Comparison of ENCODE assay signal across 1 cellular context in the genomic region with DNA sequence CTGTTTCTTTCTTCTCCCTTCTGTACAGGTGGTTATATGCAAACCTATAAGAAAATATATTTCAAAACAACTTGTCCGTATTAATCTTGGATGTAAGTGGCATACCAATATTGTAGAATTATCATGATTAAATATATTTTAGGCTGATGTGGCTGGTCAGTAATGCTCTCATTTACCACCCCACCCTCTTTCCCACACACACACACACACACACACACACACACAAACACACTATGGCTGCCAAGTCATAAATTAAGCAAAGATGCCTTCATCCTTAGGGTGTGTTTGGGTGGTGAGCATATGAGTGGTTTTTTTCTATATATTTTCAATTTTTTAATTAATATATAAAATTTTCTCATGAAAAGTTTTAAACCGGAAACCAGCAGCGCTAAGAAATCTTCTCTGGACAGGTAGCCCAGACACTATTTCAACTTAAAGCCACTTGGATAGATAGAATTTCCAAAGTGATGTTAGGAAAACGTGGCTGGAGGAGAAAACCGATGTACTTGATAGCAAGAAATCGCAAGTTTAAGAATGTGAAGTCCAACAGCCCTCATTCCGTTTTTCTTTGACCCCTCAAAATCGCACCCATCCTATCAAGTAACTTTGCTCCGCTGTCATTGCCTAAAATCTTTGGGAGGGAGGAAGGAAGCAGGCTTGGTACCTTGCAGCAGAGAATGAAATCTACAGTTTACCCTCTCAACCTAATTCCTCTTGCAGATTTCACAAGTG.
TF ChIP-seq lines count a peak whose summit lies in the region.

No MANE protein-coding gene starts in this region.

TF ChIP-seq in K562, 482 proteins besides CTCF, POLR2A, EP300 and RAD21 (continued from another document):
- TF ChIP-seq, protein P1, sequence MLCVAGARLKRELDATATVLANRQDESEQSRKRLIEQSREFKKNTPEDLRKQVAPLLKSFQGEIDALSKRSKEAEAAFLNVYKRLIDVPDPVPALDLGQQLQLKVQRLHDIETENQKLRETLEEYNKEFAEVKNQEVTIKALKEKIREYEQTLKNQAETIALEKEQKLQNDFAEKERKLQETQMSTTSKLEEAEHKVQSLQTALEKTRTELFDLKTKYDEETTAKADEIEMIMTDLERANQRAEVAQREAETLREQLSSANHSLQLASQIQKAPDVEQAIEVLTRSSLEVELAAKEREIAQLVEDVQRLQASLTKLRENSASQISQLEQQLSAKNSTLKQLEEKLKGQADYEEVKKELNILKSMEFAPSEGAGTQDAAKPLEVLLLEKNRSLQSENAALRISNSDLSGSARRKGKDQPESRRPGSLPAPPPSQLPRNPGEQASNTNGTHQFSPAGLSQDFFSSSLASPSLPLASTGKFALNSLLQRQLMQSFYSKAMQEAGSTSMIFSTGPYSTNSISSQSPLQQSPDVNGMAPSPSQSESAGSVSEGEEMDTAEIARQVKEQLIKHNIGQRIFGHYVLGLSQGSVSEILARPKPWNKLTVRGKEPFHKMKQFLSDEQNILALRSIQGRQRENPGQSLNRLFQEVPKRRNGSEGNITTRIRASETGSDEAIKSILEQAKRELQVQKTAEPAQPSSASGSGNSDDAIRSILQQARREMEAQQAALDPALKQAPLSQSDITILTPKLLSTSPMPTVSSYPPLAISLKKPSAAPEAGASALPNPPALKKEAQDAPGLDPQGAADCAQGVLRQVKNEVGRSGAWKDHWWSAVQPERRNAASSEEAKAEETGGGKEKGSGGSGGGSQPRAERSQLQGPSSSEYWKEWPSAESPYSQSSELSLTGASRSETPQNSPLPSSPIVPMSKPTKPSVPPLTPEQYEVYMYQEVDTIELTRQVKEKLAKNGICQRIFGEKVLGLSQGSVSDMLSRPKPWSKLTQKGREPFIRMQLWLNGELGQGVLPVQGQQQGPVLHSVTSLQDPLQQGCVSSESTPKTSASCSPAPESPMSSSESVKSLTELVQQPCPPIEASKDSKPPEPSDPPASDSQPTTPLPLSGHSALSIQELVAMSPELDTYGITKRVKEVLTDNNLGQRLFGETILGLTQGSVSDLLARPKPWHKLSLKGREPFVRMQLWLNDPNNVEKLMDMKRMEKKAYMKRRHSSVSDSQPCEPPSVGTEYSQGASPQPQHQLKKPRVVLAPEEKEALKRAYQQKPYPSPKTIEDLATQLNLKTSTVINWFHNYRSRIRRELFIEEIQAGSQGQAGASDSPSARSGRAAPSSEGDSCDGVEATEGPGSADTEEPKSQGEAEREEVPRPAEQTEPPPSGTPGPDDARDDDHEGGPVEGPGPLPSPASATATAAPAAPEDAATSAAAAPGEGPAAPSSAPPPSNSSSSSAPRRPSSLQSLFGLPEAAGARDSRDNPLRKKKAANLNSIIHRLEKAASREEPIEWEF (CRISPR knock-in tag; IDR thresholded peaks at IDR 0.05), result no peak
- TF ChIP-seq CAMTA2 (CRISPR knock-in tag; conservative IDR thresholded peaks at IDR 0.05) (no peak), KAT7 (CRISPR knock-in tag; IDR thresholded peaks at IDR 0.05; ENCODE audit: borderline replicate concordance) (no peak), PRPF4 (IDR thresholded peaks at IDR 0.05; ENCODE audit: insufficient read depth, low read depth, low read length, poor library complexity, severe bottlenecking) (no peak), SAFB (IDR thresholded peaks at IDR 0.05; ENCODE audit: borderline replicate concordance, low read depth, low read length) (no peak), LCOR (CRISPR knock-in tag; IDR thresholded peaks at IDR 0.05) (no peak), PHB2 (IDR thresholded peaks at IDR 0.05; ENCODE audit: low read depth) (no peak)
- TF ChIP-seq, protein P2, sequence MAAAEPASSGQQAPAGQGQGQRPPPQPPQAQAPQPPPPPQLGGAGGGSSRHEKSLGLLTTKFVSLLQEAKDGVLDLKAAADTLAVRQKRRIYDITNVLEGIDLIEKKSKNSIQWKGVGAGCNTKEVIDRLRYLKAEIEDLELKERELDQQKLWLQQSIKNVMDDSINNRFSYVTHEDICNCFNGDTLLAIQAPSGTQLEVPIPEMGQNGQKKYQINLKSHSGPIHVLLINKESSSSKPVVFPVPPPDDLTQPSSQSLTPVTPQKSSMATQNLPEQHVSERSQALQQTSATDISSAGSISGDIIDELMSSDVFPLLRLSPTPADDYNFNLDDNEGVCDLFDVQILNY (CRISPR knock-in tag; IDR thresholded peaks at IDR 0.05), result no peak
- TF ChIP-seq, protein P3, sequence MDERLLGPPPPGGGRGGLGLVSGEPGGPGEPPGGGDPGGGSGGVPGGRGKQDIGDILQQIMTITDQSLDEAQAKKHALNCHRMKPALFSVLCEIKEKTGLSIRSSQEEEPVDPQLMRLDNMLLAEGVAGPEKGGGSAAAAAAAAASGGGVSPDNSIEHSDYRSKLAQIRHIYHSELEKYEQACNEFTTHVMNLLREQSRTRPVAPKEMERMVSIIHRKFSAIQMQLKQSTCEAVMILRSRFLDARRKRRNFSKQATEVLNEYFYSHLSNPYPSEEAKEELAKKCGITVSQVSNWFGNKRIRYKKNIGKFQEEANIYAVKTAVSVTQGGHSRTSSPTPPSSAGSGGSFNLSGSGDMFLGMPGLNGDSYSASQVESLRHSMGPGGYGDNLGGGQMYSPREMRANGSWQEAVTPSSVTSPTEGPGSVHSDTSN (CRISPR knock-in tag; IDR thresholded peaks at IDR 0.05; ENCODE audit: low read depth), result no peak
- TF ChIP-seq, protein P3 (tag; conservative IDR thresholded peaks at IDR 0.05; ENCODE audit: low read depth), result no peak
